27 cellular contexts compared by ENCODE assay signal in the genomic region with DNA sequence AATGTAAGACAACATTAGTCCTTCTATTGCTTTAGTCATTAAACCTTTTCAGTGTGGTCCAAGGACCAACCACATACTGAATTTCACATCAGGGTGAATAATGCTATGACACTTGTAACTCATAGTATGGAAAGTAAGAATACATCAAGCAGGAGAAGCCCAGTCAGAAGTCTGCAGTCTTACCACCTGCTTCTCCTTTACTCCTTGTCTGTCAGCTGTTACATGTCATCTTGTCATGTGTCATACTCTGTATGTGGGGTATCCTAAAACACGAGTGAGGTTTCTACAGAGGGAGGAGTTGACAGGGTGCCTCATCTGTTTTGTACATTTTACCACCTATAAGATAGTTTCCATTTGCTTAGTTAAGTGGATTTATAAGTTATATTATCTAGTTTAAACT.
"Had no signal": no experiment of that assay in that cellular context is flagged by ENCODE, and none has a peak within 500 bp of the region (broad histone marks: within the 10 kb centered on the region; RNA-seq: fewer than 3 reads in every experiment).

No MANE protein-coding gene starts in this region.

- H3K9me3 ChIP-seq: colonic mucosa, esophagus muscularis mucosa, gastroesophageal sphincter, heart right ventricle, left lung, prostate gland, right atrium auricular region, suprapubic skin, transverse colon, upper lobe of right lung, uterus had no signal

- H3K27ac Mint-ChIP-seq: dendritic cell treated with granulocyte-macrophage colony-stimulating factor and Interleukin-4, amounts not matched to agents 40 ng/mL and 50 ng/mL, for 4 days; naive thymus-derived CD8-positive, alpha-beta T cell; nephron progenitor cell; stimulated activated memory B cell treated with anti-CD40 and anti-IgM and Interleukin-4, amounts not matched to agents 10 μg/mL and 1 μg/mL and 100 μg/mL, for 72 hours; stimulated activated naive CD8-positive, alpha-beta T cell treated with anti-CD3 and anti-CD28 coated beads, Interleukin-15, Interleukin-2, amounts not matched to agents 100 ng/mL and 50 ng/mL, for 24 hours had no signal

- DNase-seq: colonic mucosa; effector memory CD4-positive, alpha-beta T cell; foreskin keratinocyte; glutamatergic neuron; heart right ventricle; hippocampal formation; left cardiac atrium; left lung; mesendoderm; midbrain; naive thymus-derived CD8-positive, alpha-beta T cell; nephron progenitor cell; nucleus accumbens; stimulated activated CD4-positive, alpha-beta T cell treated with anti-CD3 and anti-CD28 coated beads, Interleukin-2, amount 100 ng/mL, for 24 hours; stimulated activated CD4-positive, alpha-beta T cell treated with anti-CD3 and anti-CD28 coated beads, Interleukin-4, amount 100 ng/mL, for 24 hours; transverse colon; upper lobe of right lung; uterus had no signal

- H3K27ac ChIP-seq: colonic mucosa, esophagus muscularis mucosa, foreskin keratinocyte, gastroesophageal sphincter, heart right ventricle, left lung, prostate gland, right atrium auricular region, suprapubic skin, transverse colon, upper lobe of right lung, uterus had no signal

- H3K27me3 Mint-ChIP-seq: dendritic cell treated with granulocyte-macrophage colony-stimulating factor and Interleukin-4, amounts not matched to agents 40 ng/mL and 50 ng/mL, for 4 days; stimulated activated naive CD8-positive, alpha-beta T cell treated with anti-CD3 and anti-CD28 coated beads, Interleukin-15, Interleukin-2, amounts not matched to agents 100 ng/mL and 50 ng/mL, for 24 hours had no signal

- H3K4me1 ChIP-seq: colonic mucosa, esophagus muscularis mucosa, foreskin keratinocyte, gastroesophageal sphincter, heart right ventricle, left lung, prostate gland, right atrium auricular region, suprapubic skin, transverse colon, upper lobe of right lung, uterus had no signal

- ATAC-seq: foreskin keratinocyte; gastroesophageal sphincter; heart right ventricle; left cardiac atrium; left lung; naive thymus-derived CD8-positive, alpha-beta T cell; sciatic nerve; stimulated activated memory B cell treated with anti-CD40 and anti-IgM and Interleukin-4, amounts not matched to agents 10 μg/mL and 1 μg/mL and 100 μg/mL, for 72 hours; upper lobe of right lung had no signal

- H3K36me3 ChIP-seq: colonic mucosa, esophagus muscularis mucosa, gastroesophageal sphincter, heart right ventricle, left lung, prostate gland, right atrium auricular region, suprapubic skin, transverse colon, upper lobe of right lung, uterus had no signal

- H3K9me3 Mint-ChIP-seq: dendritic cell treated with granulocyte-macrophage colony-stimulating factor and Interleukin-4, amounts not matched to agents 40 ng/mL and 50 ng/mL, for 4 days; stimulated activated naive CD8-positive, alpha-beta T cell treated with anti-CD3 and anti-CD28 coated beads, Interleukin-15, Interleukin-2, amounts not matched to agents 100 ng/mL and 50 ng/mL, for 24 hours had no signal

- H3K4me3 Mint-ChIP-seq: dendritic cell treated with granulocyte-macrophage colony-stimulating factor and Interleukin-4, amounts not matched to agents 40 ng/mL and 50 ng/mL, for 4 days; naive thymus-derived CD8-positive, alpha-beta T cell; nephron progenitor cell; stimulated activated memory B cell treated with anti-CD40 and anti-IgM and Interleukin-4, amounts not matched to agents 10 μg/mL and 1 μg/mL and 100 μg/mL, for 72 hours; stimulated activated naive CD8-positive, alpha-beta T cell treated with anti-CD3 and anti-CD28 coated beads, Interleukin-15, Interleukin-2, amounts not matched to agents 100 ng/mL and 50 ng/mL, for 24 hours had no signal

- H3K4me1 Mint-ChIP-seq: nephron progenitor cell; stimulated activated memory B cell treated with anti-CD40 and anti-IgM and Interleukin-4, amounts not matched to agents 10 μg/mL and 1 μg/mL and 100 μg/mL, for 72 hours had no signal

- H3K4me3 ChIP-seq: colonic mucosa, esophagus muscularis mucosa, gastroesophageal sphincter, heart right ventricle, left lung, prostate gland, right atrium auricular region, suprapubic skin, transverse colon, upper lobe of right lung, uterus had no signal

- H3K27me3 ChIP-seq: colonic mucosa, esophagus muscularis mucosa, foreskin keratinocyte, gastroesophageal sphincter, heart right ventricle, left lung, right atrium auricular region, suprapubic skin, transverse colon, upper lobe of right lung, uterus had no signal

- H3K36me3 Mint-ChIP-seq: naive thymus-derived CD8-positive, alpha-beta T cell; stimulated activated memory B cell treated with anti-CD40 and anti-IgM and Interleukin-4, amounts not matched to agents 10 μg/mL and 1 μg/mL and 100 μg/mL, for 72 hours had no signal
